ENCODE assay signal across 8 cellular contexts in the genomic region with DNA sequence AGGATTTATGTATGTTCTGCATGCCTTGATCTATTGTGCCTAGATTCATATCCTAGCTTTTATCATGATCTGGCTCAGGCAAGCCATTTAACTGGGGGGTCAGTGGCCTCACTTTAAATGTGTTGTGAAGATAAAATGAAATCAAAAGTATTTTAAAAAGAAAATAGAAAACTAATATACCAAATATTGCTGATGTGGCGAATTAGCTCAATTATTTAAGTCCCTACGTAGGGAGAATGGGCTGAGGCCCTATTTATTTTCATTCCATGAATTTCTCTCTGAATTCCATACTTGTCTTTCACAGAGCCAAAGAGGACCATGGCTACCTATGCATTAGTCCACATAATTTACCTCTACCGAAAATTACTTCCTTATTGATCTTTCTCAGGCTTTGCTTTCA. TPM values are rescaled to one million over a fixed set of nuclear protein-coding genes. Genes with fewer than 3 reads are reported as not detected.
DNase-seq lines count a peak whose midpoint lies in the region; ATAC-seq and TF ChIP-seq lines count a peak whose summit lies in the region.

No MANE protein-coding gene starts in this region.

- POLR2A ChIA-PET in BJ (lab: Charles Lee): no interaction called here
- POLR2A ChIA-PET in naive thymus-derived CD4-positive, alpha-beta T cell (lab: Charles Lee): interaction anchor here (1.3 to 4.5 kb wide), 4 partner anchors 56 to 910 kb away, joined by 9 to 49 read pairs (median 14); partner anchors contain the start of genes ARRDC3, CETN3 and LYSMD3

- H3K9me3 Mint-ChIP-seq in IgD-negative memory B cell (peaks cover 0 to 3% (median 0%) of the 10 kb centered on the region in 3 donors), chondrocyte (ENCODE audit: low read depth) (peaks cover 5% of the 10 kb centered on the region)
- H3K9me3 Mint-ChIP-seq in naive thymus-derived CD4-positive, alpha-beta T cell: peaks cover 0 to 37% (median 20%) of the 10 kb centered on the region in 11 donors

- no peak overlapping the region for H3K27ac ChIP-seq in naive thymus-derived CD4-positive, alpha-beta T cell (ENCODE audit: low read depth, low read length)

- H3K27ac Mint-ChIP-seq in IgD-negative memory B cell (peak overlapping the region; percentile 83 to 96 (median 87)), chondrocyte (ENCODE audit: unreplicated experiment) (peak overlapping the region; percentile 88)
- peak overlapping the region in 7 of 9 donors; percentile 13 to 98 (median 91) for H3K27ac Mint-ChIP-seq in naive thymus-derived CD4-positive, alpha-beta T cell

- ATAC-seq in naive thymus-derived CD4-positive, alpha-beta T cell: no peak

- H3K4me1 Mint-ChIP-seq in IgD-negative memory B cell (peaks cover 25 to 29% (median 27%) of the 10 kb centered on the region in 3 donors), chondrocyte (ENCODE audit: low read depth) (peaks cover 18% of the 10 kb centered on the region)
- H3K4me1 Mint-ChIP-seq in naive thymus-derived CD4-positive, alpha-beta T cell: peaks cover 24 to 61% (median 44%) of the 10 kb centered on the region in 7 donors

- H3K36me3 ChIP-seq in BJ (ENCODE audit: control insufficient read depth, insufficient read depth, low read length): no peaks in the 10 kb centered on the region
- peaks cover 0 to 7% (median 3%) of the 10 kb centered on the region in 3 experiments for H3K36me3 ChIP-seq in naive thymus-derived CD4-positive, alpha-beta T cell (ENCODE audit: control insufficient read depth in 2 of 3, insufficient read depth in 3 of 3, low read length in 3 of 3)

- no peaks in the 10 kb centered on the region for H3K9me3 ChIP-seq in naive thymus-derived CD4-positive, alpha-beta T cell (ENCODE audit: control insufficient read depth in 2 of 3, low read length in 3 of 3)

- no peaks in the 10 kb centered on the region for H3K27me3 ChIP-seq in BJ (ENCODE audit: control insufficient read depth, insufficient read depth, low read length)
- no peaks in the 10 kb centered on the region for H3K27me3 ChIP-seq in naive thymus-derived CD4-positive, alpha-beta T cell (ENCODE audit: control insufficient read depth in 2 of 2, insufficient read depth in 2 of 2, low read length in 2 of 2)

- CTCF ChIA-PET in BJ (lab: Yijun Ruan, JAX): interaction anchor here (1.3 kb wide), 1 partner anchor 55 kb away, joined by 3 read pairs; no protein-coding TSS in a partner anchor
- CTCF ChIA-PET in naive thymus-derived CD4-positive, alpha-beta T cell (lab: Charles Lee): no interaction called here

- H3K27me3 Mint-ChIP-seq in IgD-negative memory B cell: no peaks in the 10 kb centered on the region
- H3K27me3 Mint-ChIP-seq in chondrocyte (ENCODE audit: low read depth): no peaks in the 10 kb centered on the region
- H3K27me3 Mint-ChIP-seq in naive thymus-derived CD4-positive, alpha-beta T cell: no peaks in the 10 kb centered on the region

- peaks cover 15 to 16% of the 10 kb centered on the region in 2 donors for H3K4me1 ChIP-seq in naive thymus-derived CD4-positive, alpha-beta T cell (ENCODE audit: control insufficient read depth in 2 of 2, insufficient read depth in 2 of 2, low read length in 2 of 2)

- TF ChIP-seq CTCF in BJ (IDR thresholded peaks at IDR 0.05; ENCODE audit: insufficient read depth, low read depth, low read length) (no peak), chondrocyte (IDR thresholded peaks at IDR 0.05) (no peak)

- H3K4me3 ChIP-seq in BJ (ENCODE audit: low read depth, low read length): peak overlapping the region; percentile 74; the same call in 1 of the 2 replicates
- H3K4me3 ChIP-seq in naive thymus-derived CD4-positive, alpha-beta T cell (ENCODE audit: low read length): peak overlapping the region; percentile 95

- peaks cover 8% of the 10 kb centered on the region for H3K36me3 Mint-ChIP-seq in IgD-negative memory B cell
- H3K36me3 Mint-ChIP-seq in chondrocyte (ENCODE audit: low read depth): peaks cover 2% of the 10 kb centered on the region
- H3K36me3 Mint-ChIP-seq in naive thymus-derived CD4-positive, alpha-beta T cell: peaks cover 26 to 41% (median 38%) of the 10 kb centered on the region in 5 donors

- DNase-seq in BJ (ENCODE audit: low read depth): no peak
- no peak for DNase-seq in chondrocyte (ENCODE audit: low spot score)
- DNase-seq in naive thymus-derived CD4-positive, alpha-beta T cell: no peak
- no peak for DNase-seq in hippocampal formation (lab: John Stamatoyannopoulos, UW)
- no peak for DNase-seq in cerebellum (ENCODE audit: low spot score)
- DNase-seq in SKM-1 treated with dmso at 0.1 percent for 144 hours (lab: John Stamatoyannopoulos, UW; ENCODE audit: unreplicated experiment): no peak
- no peak for DNase-seq in hypothalamus (lab: John Stamatoyannopoulos, UW)

- H3K4me3 Mint-ChIP-seq in IgD-negative memory B cell (peak overlapping the region; percentile 89 to 99 (median 99)), chondrocyte (ENCODE audit: unreplicated experiment) (peak overlapping the region; percentile 96)
- peak overlapping the region; percentile 90 to 99 (median 98) for H3K4me3 Mint-ChIP-seq in naive thymus-derived CD4-positive, alpha-beta T cell

- intact Hi-C loops in naive thymus-derived CD4-positive, alpha-beta T cell (cut with micrococcal nuclease): no loop called here

RNA-seq across cellular contexts. Expression of gene MBLAC2, which starts 1.8 kb away (rescaled TPM):
- polyA plus RNA-seq in BJ (2011; rRNA removed) (1.7 and 2.7 TPM in 2 replicates), IgD-negative memory B cell (3.7 TPM)
- polyA minus RNA-seq in BJ (2011; rRNA and poly(A)+ RNA removed): 1.8 and 2.0 TPM in 2 replicates
- total RNA-seq in chondrocyte (6.6 to 8.2 TPM (median 7.1 TPM) in 3 replicates), cerebellum (12.9 TPM)
- total RNA-seq in naive thymus-derived CD4-positive, alpha-beta T cell: 10 to 100 TPM in 2 of 5 experiments, 1 to 10 TPM in 3; 5.2 to 17.6 (median 7.1) TPM
- polyA plus RNA-seq in naive thymus-derived CD4-positive, alpha-beta T cell: 1 to 10 TPM; 5.1 to 6.2 TPM

RNA-seq across cellular contexts. Expression of gene POLR3G, which starts 1.9 kb away (rescaled TPM):
- polyA plus RNA-seq in BJ (2011; rRNA removed): 0.87 and 2.2 TPM in 2 replicates
- 0.82 and 2.1 TPM in 2 replicates for polyA minus RNA-seq in BJ (2011; rRNA and poly(A)+ RNA removed)
- 2.8 TPM for polyA plus RNA-seq in IgD-negative memory B cell
- total RNA-seq in chondrocyte: 1.4 to 1.6 TPM (median 1.5 TPM) in 3 replicates
- total RNA-seq in naive thymus-derived CD4-positive, alpha-beta T cell: 1 to 10 TPM in 3 of 5 experiments, under 1 TPM in 2; 0.51 to 3.0 (median 1.5) TPM
- polyA plus RNA-seq in naive thymus-derived CD4-positive, alpha-beta T cell: under 1 TPM; 0.77 to 0.87 TPM
- 6.0 TPM for total RNA-seq in cerebellum

RNA-seq across cellular contexts. Expression of gene LYSMD3, which starts 56.6 kb away (rescaled TPM):
- polyA plus RNA-seq in BJ (2011; rRNA removed): 5.5 and 13.2 TPM in 2 replicates
- polyA minus RNA-seq in BJ (2011; rRNA and poly(A)+ RNA removed): 6.1 and 6.6 TPM in 2 replicates
- 8.2 TPM for polyA plus RNA-seq in IgD-negative memory B cell
- 20.9 to 23.9 TPM (median 23.6 TPM) in 3 replicates for total RNA-seq in chondrocyte
- 10 to 100 TPM; 15.8 to 32.0 (median 25.6) TPM for total RNA-seq in naive thymus-derived CD4-positive, alpha-beta T cell
- 10 to 100 TPM in 1 of 2 donors, 1 to 10 TPM in 1; 7.5 to 14.1 TPM for polyA plus RNA-seq in naive thymus-derived CD4-positive, alpha-beta T cell
- 19.1 TPM for total RNA-seq in cerebellum
